Comparison of ENCODE assay signal across 10 cellular contexts in genomic region chr17:46195217-46195855, GRCh38. TPM values are rescaled to one million over a fixed set of nuclear protein-coding genes. Genes with fewer than 3 reads are reported as not detected.
DNase-seq lines count a peak whose midpoint lies in the region; ATAC-seq and TF ChIP-seq lines count a peak whose summit lies in the region.
"Had no signal": no experiment of that assay in that cellular context is flagged by ENCODE, and none has a peak within 500 bp of the region (broad histone marks: within the 10 kb centered on the region; RNA-seq: fewer than 3 reads in every experiment).

No MANE protein-coding gene starts in this region.

- H3K36me3 ChIP-seq in A673 (ENCODE audit: insufficient read depth, low read length, poor library complexity, severe bottlenecking) (no peaks in the 10 kb centered on the region), DOHH2 (ENCODE audit: control insufficient read depth, low read length) (peaks cover 26% of the 10 kb centered on the region), right lobe of liver (no peaks in the 10 kb centered on the region), left ventricle myocardium inferior (no peaks in the 10 kb centered on the region)

- peak overlapping the region; percentile 88 for H3K4me2 ChIP-seq in DOHH2 (ENCODE audit: low read length)

- H3K4me3 Mint-ChIP-seq in T-helper 2 cell treated with Interferon-gamma antibody and Interleukin-4, amounts not matched to agents 5 μg/mL and 100 μg/mL, for 36 hours, result peak overlapping the region; percentile 76

- H3K4me3 ChIP-seq in A673 (ENCODE audit: low read depth, low read length, poor library complexity, severe bottlenecking), result no peak overlapping the region
- H3K4me3 ChIP-seq in DOHH2 (ENCODE audit: low read length), result peak overlapping the region; percentile 87; the same call in 1 of the 2 replicates
- H3K4me3 ChIP-seq in right lobe of liver, result no peak overlapping the region
- H3K4me3 ChIP-seq in left ventricle myocardium inferior, result no peak overlapping the region

- no peaks in the 10 kb centered on the region for H3K27me3 ChIP-seq in A673 (replicated peaks; ENCODE audit: insufficient read depth, low read depth, low read length, poor library complexity)
- no peaks in the 10 kb centered on the region for H3K27me3 ChIP-seq in DOHH2 (ENCODE audit: control insufficient read depth, low read length)
- no peaks in the 10 kb centered on the region for H3K27me3 ChIP-seq in right lobe of liver
- H3K27me3 ChIP-seq in left ventricle myocardium inferior (ENCODE audit: low read depth), result no peaks in the 10 kb centered on the region
- H3K27me3 ChIP-seq: dorsolateral prefrontal cortex, heart right ventricle had no signal

- WGBS in right lobe of liver (ENCODE audit: insufficient coverage, low coverage, low lambda C conversion rate, missing lambda C conversion rate), result 57% methylated on average over 5 of the region's 5 CpGs

- no peaks in the 10 kb centered on the region for H3K9me2 ChIP-seq in DOHH2 (replicated peaks; ENCODE audit: control insufficient read depth, low read length)

- H3K27ac ChIP-seq in A673 (ENCODE audit: low read depth, low read length, poor library complexity, severe bottlenecking) (peak overlapping the region; percentile 10), DOHH2 (ENCODE audit: low read depth, low read length) (peak overlapping the region; percentile 86), right lobe of liver (peak overlapping the region in 2 of 3 donors; percentile 95 to 99), left ventricle myocardium inferior (replicated peaks) (no peak overlapping the region)

- CTCF ChIA-PET in A673 (lab: Charles Lee), result no interaction called here

- H3K79me2 ChIP-seq in DOHH2 (ENCODE audit: control insufficient read depth, low read length), result peaks cover 89% of the 10 kb centered on the region

- peaks cover 53% of the 10 kb centered on the region for H3K4me1 Mint-ChIP-seq in T-helper 2 cell treated with Interferon-gamma antibody and Interleukin-4, amounts not matched to agents 5 μg/mL and 100 μg/mL, for 36 hours (ENCODE audit: low read depth)

- DNase-seq in A673 (ENCODE audit: low spot score), result no peak
- no peak for DNase-seq in T-helper 2 cell treated with Interferon-gamma antibody and Interleukin-4, amounts not matched to agents 5 μg/mL and 100 μg/mL, for 36 hours (ENCODE audit: low spot score)
- DNase-seq in right lobe of liver, result no peak
- no peak for DNase-seq in germinal center (ENCODE audit: low spot score)
- no peak for DNase-seq in occipital lobe (lab: John Stamatoyannopoulos, UW)
- no peak for DNase-seq in left ventricle myocardium inferior
- no peak for DNase-seq in NCI-H510A (lab: John Stamatoyannopoulos, UW)
- DNase-seq: dorsolateral prefrontal cortex, heart right ventricle had no signal

- ATAC-seq in right lobe of liver, result no peak
- ATAC-seq: heart right ventricle had no signal

- H3K27me3 Mint-ChIP-seq in T-helper 2 cell treated with Interferon-gamma antibody and Interleukin-4, amounts not matched to agents 5 μg/mL and 100 μg/mL, for 36 hours (ENCODE audit: low read depth), result no peaks in the 10 kb centered on the region

- H4K20me1 ChIP-seq in DOHH2 (ENCODE audit: control insufficient read depth, insufficient read depth, low read depth, low read length), result peaks cover 12% of the 10 kb centered on the region

- POLR2A ChIA-PET in A673 (lab: Charles Lee; ENCODE audit: low non-redundant PET), result no interaction called here

- TF ChIP-seq CTCF in A673 (conservative IDR thresholded peaks at IDR 0.05; ENCODE audit: low read depth, low read length) (no peak), DOHH2 (IDR thresholded peaks at IDR 0.05; ENCODE audit: low read depth, low read length, poor library complexity, severe bottlenecking) (no peak), right lobe of liver (IDR thresholded peaks at IDR 0.05) (no peak), left ventricle myocardium inferior (IDR thresholded peaks at IDR 0.05; ENCODE audit: borderline replicate concordance) (no peak)

- peaks cover 29% of the 10 kb centered on the region for H3K36me3 Mint-ChIP-seq in T-helper 2 cell treated with Interferon-gamma antibody and Interleukin-4, amounts not matched to agents 5 μg/mL and 100 μg/mL, for 36 hours (ENCODE audit: low read depth)

- H3K9me3 Mint-ChIP-seq in T-helper 2 cell treated with Interferon-gamma antibody and Interleukin-4, amounts not matched to agents 5 μg/mL and 100 μg/mL, for 36 hours, result no peaks in the 10 kb centered on the region

- intact Hi-C loops in A673 (cut with micrococcal nuclease; ENCODE audit: unreplicated experiment) (loop anchor here (2.0 to 10.0 kb wide), 2 partner anchors 17 to 151 kb away; no protein-coding TSS in a partner anchor), right lobe of liver (cut with DNase I) (loop anchor here in 1 of 2 donors (10.0 kb wide), 1 partner anchor 79 kb away; no protein-coding TSS in a partner anchor), left ventricle myocardium inferior (cut with micrococcal nuclease) (loop anchor here (5.0 kb wide), 1 partner anchor 153 kb away; no protein-coding TSS in a partner anchor)

- H3K9me3 ChIP-seq in A673 (ENCODE audit: low read depth, low read length, poor library complexity, severe bottlenecking), result no peaks in the 10 kb centered on the region
- no peaks in the 10 kb centered on the region for H3K9me3 ChIP-seq in DOHH2 (ENCODE audit: control insufficient read depth, insufficient read depth, low read length)
- H3K9me3 ChIP-seq in right lobe of liver, result no peaks in the 10 kb centered on the region
- H3K9me3 ChIP-seq in left ventricle myocardium inferior (replicated peaks), result no peaks in the 10 kb centered on the region
- H3K9me3 ChIP-seq: heart right ventricle had no signal

- H3F3A ChIP-seq in DOHH2 (ENCODE audit: control insufficient read depth, insufficient read depth), result peaks cover 41% of the 10 kb centered on the region

- peak overlapping the region; percentile 98 for H3K27ac Mint-ChIP-seq in T-helper 2 cell treated with Interferon-gamma antibody and Interleukin-4, amounts not matched to agents 5 μg/mL and 100 μg/mL, for 36 hours

- H3K4me1 ChIP-seq in A673 (ENCODE audit: insufficient read depth, low read length, poor library complexity, severe bottlenecking) (peaks cover 15% of the 10 kb centered on the region), DOHH2 (ENCODE audit: control insufficient read depth, low read length) (peaks cover 34% of the 10 kb centered on the region), right lobe of liver (peaks cover 0 to 24% (median 0%) of the 10 kb centered on the region in 4 donors), left ventricle myocardium inferior (peaks cover 59% of the 10 kb centered on the region)

- TF ChIP-seq POLR2A in right lobe of liver (IDR thresholded peaks at IDR 0.05), result no peak

- BruUV-seq in A673 (replicated peaks; lab: Mats Ljungman, UMichigan), result no TSS peak

RNA-seq across cellular contexts. Expression of gene KANSL1, which starts 2.1 kb away (rescaled TPM):
- total RNA-seq in A673 (2021) (64.9 and 77.6 TPM in 2 replicates), right lobe of liver (10 to 100 TPM; 23.1 to 29.5 (median 25.9) TPM), occipital lobe (116 TPM), left ventricle myocardium inferior (23.7 TPM)
